ENCODE assay signal across 8 cellular contexts in the genomic region with DNA sequence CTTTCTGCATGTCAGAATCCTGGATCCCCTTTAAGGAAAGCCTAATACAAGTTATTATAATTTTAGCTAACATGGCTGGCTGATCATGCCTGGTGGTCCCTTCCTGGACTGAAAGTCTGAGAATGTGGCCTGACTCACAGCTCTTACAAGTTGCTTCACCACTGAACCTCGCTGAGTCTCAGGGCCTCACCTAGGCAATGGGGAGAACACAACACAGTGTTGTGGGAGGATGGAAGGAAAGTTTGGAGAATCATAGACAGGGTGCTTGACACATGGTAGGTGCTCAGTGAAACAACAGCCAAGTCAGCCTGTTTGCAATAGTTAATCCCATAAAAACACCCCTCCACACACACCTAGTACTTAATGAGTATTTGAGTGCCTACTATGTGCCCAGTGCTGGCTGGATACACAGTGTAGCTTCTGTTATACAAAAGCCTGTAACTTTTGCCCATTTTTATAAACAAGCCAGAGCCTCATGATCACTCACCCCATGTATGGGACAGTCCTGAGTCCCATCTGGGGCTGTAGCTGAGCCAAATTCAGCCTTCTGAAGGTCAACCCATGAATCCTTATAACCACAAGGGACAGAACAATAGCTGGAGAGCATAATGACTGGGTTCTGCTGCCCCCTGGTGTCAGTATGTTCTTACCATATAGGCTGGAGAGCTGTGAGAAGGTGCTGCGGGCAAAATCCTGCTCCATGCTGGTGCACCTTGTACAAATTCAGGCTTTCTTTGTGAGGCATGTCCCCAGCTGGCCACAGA. TPM values are rescaled to one million over a fixed set of nuclear protein-coding genes. Genes with fewer than 3 reads are reported as not detected.
DNase-seq lines count a peak whose midpoint lies in the region; ATAC-seq, FAIRE-seq and TF ChIP-seq lines count a peak whose summit lies in the region.

No MANE protein-coding gene starts in this region.

- no peak for TF ChIP-seq EP300 in A549 (IDR thresholded peaks at IDR 0.05)

- DNase-seq in A549 (ENCODE audit: low read depth in 1 of 2, low spot score in 1 of 2) = peak; percentile 70 to 81
- peak; percentile 65 for DNase-seq in NCI-H345 (lab: John Stamatoyannopoulos, UW)
- peak; percentile 37 to 50 (median 48) for DNase-seq in activated CD4-positive, CD25-positive, alpha-beta regulatory T cell (lab: John Stamatoyannopoulos, UW)
- peak; percentile 71 for DNase-seq in mammary epithelial cell
- peak; percentile 54 to 72 (median 64) for DNase-seq in stimulated activated CD4-positive, alpha-beta T cell treated with anti-CD3 and anti-CD28 coated beads, Interleukin-1b, Interleukin-23, amount 100 ng/mL, for 24 hours (ENCODE audit: low read depth in 4 of 4, low spot score in 1 of 4)

- dilution Hi-C loops in mammary epithelial cell (cut with HindIII; ENCODE audit: low sequenced_read_pairs) = no loop called here

- peaks cover 7% of the 10 kb centered on the region for H3K27me3 ChIP-seq in mammary epithelial cell (ENCODE audit: insufficient read depth, low read length)

- H3K9me3 ChIP-seq in A549 (no peaks in the 10 kb centered on the region), mammary epithelial cell (replicated peaks; ENCODE audit: insufficient read depth, low read length) (no peaks in the 10 kb centered on the region)

- H3K4me3 ChIP-seq in A549 = no peak overlapping the region
- no peak overlapping the region for H3K4me3 ChIP-seq in mammary epithelial cell (replicated peaks in 1 of 3; ENCODE audit: insufficient read depth in 1 of 3, low read depth in 2 of 3, low read length in 3 of 3)

- H3K27ac ChIP-seq in A549 (no peak overlapping the region), mammary epithelial cell (ENCODE audit: insufficient read depth, low read depth, low read length) (no peak overlapping the region)

- 9% methylated on average over 2 of the region's 2 CpGs for WGBS in A549 (ENCODE audit: missing lambda C conversion rate)
- 44% methylated on average over 2 of the region's 2 CpGs for WGBS in mammary epithelial cell (ENCODE audit: low coverage, missing lambda C conversion rate)

- POLR2A ChIA-PET in A549 (lab: Yijun Ruan, JAX) = interaction anchor here (0.5 to 1.5 kb wide), 3 partner anchors 211 to 850 kb away, joined by 3 to 9 read pairs (median 5); partner anchors contain the start of gene FNIP1

- H3K4me1 ChIP-seq in A549 = no peaks in the 10 kb centered on the region
- H3K4me1 ChIP-seq in mammary epithelial cell (ENCODE audit: insufficient read depth, low read length) = peaks cover 17% of the 10 kb centered on the region

- in situ Hi-C loops in mammary epithelial cell (cut with MboI; ENCODE audit: low sequenced_read_pairs in 2 of 2) = loop anchor here (5.0 to 25.0 kb wide), 4 partner anchors 190 to 413 kb away; no protein-coding TSS in a partner anchor

- intact Hi-C loops in mammary epithelial cell (cut with micrococcal nuclease) = loop anchor here (1.0 to 10.0 kb wide), 5 partner anchors 196 to 584 kb away; partner anchors contain the start of gene FNIP1

- H3K4me2 ChIP-seq in A549 (no peak overlapping the region), mammary epithelial cell (ENCODE audit: insufficient read depth, low read depth, low read length) (no peak overlapping the region)

- no TSS peak for BruUV-seq in mammary epithelial cell (replicated peaks; lab: Mats Ljungman, UMichigan)

- CTCF ChIA-PET in A549 (lab: Yijun Ruan, JAX) = interaction anchor here (0.6 to 10.0 kb wide), 40 partner anchors 8 to 666 kb away, joined by 3 to 156 read pairs (median 4); partner anchors contain the start of gene IL3
- CTCF ChIA-PET in mammary epithelial cell (lab: Charles Lee; ENCODE audit: low non-redundant PET) = interaction anchor here (0.5 to 1.1 kb wide), 6 partner anchors 22 to 584 kb away, joined by 3 to 10 read pairs (median 4); no protein-coding TSS in a partner anchor

- no peak overlapping the region for H2AFZ ChIP-seq in mammary epithelial cell (ENCODE audit: low read depth, low read length)

- H3K9ac ChIP-seq in mammary epithelial cell (ENCODE audit: insufficient read depth, low read length) = no peak overlapping the region

- no peaks in the 10 kb centered on the region for H3K79me2 ChIP-seq in mammary epithelial cell (ENCODE audit: insufficient read depth, low read length)

- H4K20me1 ChIP-seq in mammary epithelial cell (ENCODE audit: insufficient read depth, low read length) = no peaks in the 10 kb centered on the region

- TF ChIP-seq RAD21 in A549 (conservative IDR thresholded peaks at IDR 0.05 in 1 of 2, IDR thresholded peaks at IDR 0.05 in 1 of 2) = peak; percentile 86 to 89

- TF ChIP-seq POLR2A in A549 (IDR thresholded peaks at IDR 0.05; ENCODE audit: low read length) (no peak), GM18505 (IDR thresholded peaks at IDR 0.05; ENCODE audit: borderline replicate concordance, extremely low read depth, insufficient read depth, insufficient read length) (no peak)

- FAIRE-seq in A549 (lab: Jason Lieb, UNC) = no peak
- peak; percentile 87 for FAIRE-seq in islet of Langerhans (lab: Jason Lieb, UNC)

- no peaks in the 10 kb centered on the region for H3K36me3 ChIP-seq in mammary epithelial cell (ENCODE audit: insufficient read depth, low read length)

- ATAC-seq in A549 (peak; percentile 75 to 92), GM18505 (IDR thresholded peaks at IDR 0.05; ENCODE audit: unreplicated experiment) (peak; percentile 73), HG03060 (IDR thresholded peaks at IDR 0.05; ENCODE audit: low read depth, unreplicated experiment) (peak; percentile 68)

- TF ChIP-seq CTCF in A549 (IDR thresholded peaks at IDR 0.05) (peak; percentile 85), mammary epithelial cell (conservative IDR thresholded peaks at IDR 0.05 in 1 of 2, IDR thresholded peaks at IDR 0.05 in 1 of 2; ENCODE audit: extremely low read depth in 1 of 2, insufficient read depth in 1 of 2, low read depth in 1 of 2, low read length in 2 of 2) (peak; percentile 71 to 80)

TF ChIP-seq in A549, 52 proteins besides CTCF, POLR2A, EP300 and RAD21:
- TF ChIP-seq BHLHE40 (IDR thresholded peaks at IDR 0.05; ENCODE audit: low read depth, low read length) (no peak), HEYL (CRISPR knock-in tag; IDR thresholded peaks at IDR 0.05) (no peak), CBX2 (IDR thresholded peaks at IDR 0.05; ENCODE audit: borderline replicate concordance, low read depth) (no peak), SMC3 (IDR thresholded peaks at IDR 0.05) (peak; percentile 90)
TF ChIP-seq in A549: peak in this region for 1.

RNA-seq across cellular contexts. Expression of gene ACSL6, which starts 3.9 kb away (rescaled TPM):
- 0.05 and 0.09 TPM in 2 replicates for polyA plus RNA-seq in A549 (2011; rRNA removed)
- 0.04 and 0.06 TPM in 2 replicates for polyA plus RNA-seq in A549 (2012; cell fraction: cytosol; rRNA removed)
- 0.08 and 0.43 TPM in 2 replicates for polyA plus RNA-seq in A549 (2012; cell fraction: nucleus; rRNA removed)
- 0.05 to 0.07 TPM (median 0.06 TPM) in 3 replicates for polyA plus RNA-seq in A549 (2017; fragmentation: RNase III; extraction: RNeasy Plus Mini Kit Qiagen cat#74134 plus additional on column Dnase treatment)
- 0.73 and 0.91 TPM in 2 replicates for polyA minus RNA-seq in A549 (2011; rRNA and poly(A)+ RNA removed)
- under 1 TPM in 1 of 2 donors, not detected in 1; 0.33 TPM for total RNA-seq in mammary epithelial cell
- polyA plus RNA-seq in mammary epithelial cell = 0.10 TPM
- not detected for polyA minus RNA-seq in mammary epithelial cell

RNA-seq across cellular contexts. Expression of gene IL3, which starts 52.9 kb away (rescaled TPM):
- not detected in 2 replicates for polyA plus RNA-seq in A549 (2011; rRNA removed)
- polyA plus RNA-seq in A549 (2012; cell fraction: cytosol; rRNA removed) = not detected in 2 replicates
- not detected in 2 replicates for polyA plus RNA-seq in A549 (2012; cell fraction: nucleus; rRNA removed)
- polyA plus RNA-seq in A549 (2017; fragmentation: RNase III; extraction: RNeasy Plus Mini Kit Qiagen cat#74134 plus additional on column Dnase treatment) = not detected in 3 replicates
- polyA minus RNA-seq in A549 (2011; rRNA and poly(A)+ RNA removed) = not detected in 2 replicates
- total RNA-seq in mammary epithelial cell = not detected
- not detected for polyA plus RNA-seq in mammary epithelial cell
- not detected for polyA minus RNA-seq in mammary epithelial cell
